Comparison of ENCODE assay signal across 11 cellular contexts in genomic region chr3:127035672-127036071, GRCh38. TPM values are rescaled to one million over a fixed set of nuclear protein-coding genes. Genes with fewer than 3 reads are reported as not detected.
DNase-seq lines count a peak whose midpoint lies in the region; ATAC-seq, FAIRE-seq and TF ChIP-seq lines count a peak whose summit lies in the region.
"Had no signal": no experiment of that assay in that cellular context is flagged by ENCODE, and none has a peak within 500 bp of the region (broad histone marks: within the 10 kb centered on the region; RNA-seq: fewer than 3 reads in every experiment).

No MANE protein-coding gene starts in this region.

- CTCF ChIA-PET in Panc1 (lab: Charles Lee): no interaction called here

- no peaks in the 10 kb centered on the region for H3K9me3 ChIP-seq in Panc1 (ENCODE audit: control insufficient read depth, insufficient read depth, low read depth, low read length)
- H3K9me3 ChIP-seq in pancreas: no peaks in the 10 kb centered on the region
- H3K9me3 ChIP-seq: neutrophil had no signal

- FAIRE-seq in pancreas (lab: Jason Lieb, UNC): no peak
- FAIRE-seq: H1 had no signal

- H3K4me3 ChIP-seq in Panc1 (ENCODE audit: low read depth in 2 of 2, low read length in 2 of 2): no peak overlapping the region
- no peak overlapping the region for H3K4me3 ChIP-seq in pancreas

- 0 out of 2 replicates have a peak, but pooled peaks have one; percentile 24 for ATAC-seq in Panc1
- ATAC-seq in pancreas: peak in 3 of 4 donors; percentile 58 to 75 (median 61)
- no peak for ATAC-seq in HG02938 (IDR thresholded peaks at IDR 0.05; ENCODE audit: unreplicated experiment)
- ATAC-seq in activated CD4-positive, CD25-positive, alpha-beta regulatory T cell treated with anti-CD3 and anti-CD28 coated beads, Interleukin-2, amount 50 U/mL, for 24 hours: no peak

- H3K4me1 ChIP-seq in Panc1 (ENCODE audit: control insufficient read depth, insufficient read depth, low read length): no peaks in the 10 kb centered on the region
- H3K4me1 ChIP-seq in pancreas: no peaks in the 10 kb centered on the region

- intact Hi-C loops in Panc1 (cut with micrococcal nuclease; ENCODE audit: unreplicated experiment): no loop called here
- intact Hi-C loops in pancreas (cut with DNase I): no loop called here

- POLR2A ChIA-PET in Panc1 (lab: Charles Lee): no interaction called here

- in situ Hi-C loops in Caki2 (cut with HindIII; ENCODE audit: low pct_unique_long_range_greater_than_20kb, low sequenced_read_pairs) (no loop called here), Panc1 (cut with HindIII; ENCODE audit: low pct_unique_long_range_greater_than_20kb, low sequenced_read_pairs) (no loop called here), G401 (cut with HindIII; ENCODE audit: low sequenced_read_pairs) (no loop called here)

- no peaks in the 10 kb centered on the region for H3K27me3 ChIP-seq in Panc1 (ENCODE audit: control insufficient read depth, insufficient read depth, low read length)
- no peaks in the 10 kb centered on the region for H3K27me3 ChIP-seq in pancreas
- H3K27me3 ChIP-seq: neutrophil had no signal

- DNase-seq in Caki2 (ENCODE audit: low read depth): peak; percentile 79
- DNase-seq in Panc1 (ENCODE audit: low read depth, low spot score): no peak
- DNase-seq in fibroblast of peridontal ligament (ENCODE audit: extremely low read depth): peak; percentile 59
- DNase-seq in pancreas: peak; percentile 18 to 81 (median 51)
- no peak for DNase-seq in G401 (ENCODE audit: low spot score)
- DNase-seq in Kasumi-1 (lab: John Stamatoyannopoulos, UW): no peak
- DNase-seq: NCI-H1417 treated with DMSO at 0.1 percent for 48 hours had no signal

- no peak for TF ChIP-seq CTCF in Panc1 (IDR thresholded peaks at IDR 0.05)
- TF ChIP-seq CTCF in pancreas (IDR thresholded peaks at IDR 0.05): no peak

- H3K36me3 ChIP-seq in Panc1 (ENCODE audit: control insufficient read depth, insufficient read depth, low read length) (no peaks in the 10 kb centered on the region), pancreas (peaks cover 0 to 13% (median 7%) of the 10 kb centered on the region in 3 donors)
- H3K36me3 ChIP-seq: neutrophil had no signal

- H3K27ac ChIP-seq in Panc1 (ENCODE audit: low read length) (no peak overlapping the region), pancreas (no peak overlapping the region)
- H3K27ac ChIP-seq: neutrophil had no signal

- BruUV-seq in Panc1 (replicated peaks; lab: Mats Ljungman, UMichigan): no TSS peak

- 61 to 66% methylated on average over 10 of the region's 10 CpGs for WGBS in pancreas, 2 donors

RNA-seq across cellular contexts. Expression of gene PLXNA1, which starts 52.8 kb away (rescaled TPM):
- total RNA-seq in Caki2 (2014; rRNA removed; shearing (Covaris generic); ENCODE audit: low replicate concordance): 8.7 and 12.1 TPM in 2 replicates
- total RNA-seq in Panc1 (2021; ENCODE audit: unreplicated experiment) (80.6 TPM), pancreas (10 to 100 TPM in 2 of 6 donors, 1 to 10 TPM in 4; 7.4 to 20.0 (median 8.5) TPM)
- polyA plus RNA-seq in Panc1 (2012; ENCODE audit: insufficient read length): 128 TPM
- polyA plus RNA-seq in pancreas: 10 to 100 TPM in 1 of 2 donors, 1 to 10 TPM in 1; 6.4 to 12.0 TPM
- 23.4 and 32.1 TPM in 2 replicates for total RNA-seq in G401 (2014; rRNA removed; shearing (Covaris generic))

Comparison
In these comparisons a context has a peak if more than half of its experiments do, and no peak if none do; other contexts are left out.
1. DNase-seq: peak in Caki2 (single experiment), fibroblast of peridontal ligament (single experiment) and pancreas (6 of 6); none in Panc1 (single experiment), G401 (single experiment) and Kasumi-1 (0 of 2).
2. ATAC-seq: peak in Panc1 (single experiment) and pancreas (3 of 4); none in HG02938 (single experiment) and activated CD4-positive, CD25-positive, alpha-beta regulatory T cell treated with anti-CD3 and anti-CD28 coated beads, Interleukin-2, amount 50 U/mL, for 24 hours (0 of 2).